In genomic region chr5:33595303-33595702, GRCh38 we compare ENCODE assay signal across 1 cellular context.
TF ChIP-seq lines count a peak whose summit lies in the region.

No MANE protein-coding gene starts in this region.

TF ChIP-seq in GM23338, 12 proteins besides CTCF, POLR2A, EP300 and RAD21 (continued from another document):
- TF ChIP-seq, protein P1, sequence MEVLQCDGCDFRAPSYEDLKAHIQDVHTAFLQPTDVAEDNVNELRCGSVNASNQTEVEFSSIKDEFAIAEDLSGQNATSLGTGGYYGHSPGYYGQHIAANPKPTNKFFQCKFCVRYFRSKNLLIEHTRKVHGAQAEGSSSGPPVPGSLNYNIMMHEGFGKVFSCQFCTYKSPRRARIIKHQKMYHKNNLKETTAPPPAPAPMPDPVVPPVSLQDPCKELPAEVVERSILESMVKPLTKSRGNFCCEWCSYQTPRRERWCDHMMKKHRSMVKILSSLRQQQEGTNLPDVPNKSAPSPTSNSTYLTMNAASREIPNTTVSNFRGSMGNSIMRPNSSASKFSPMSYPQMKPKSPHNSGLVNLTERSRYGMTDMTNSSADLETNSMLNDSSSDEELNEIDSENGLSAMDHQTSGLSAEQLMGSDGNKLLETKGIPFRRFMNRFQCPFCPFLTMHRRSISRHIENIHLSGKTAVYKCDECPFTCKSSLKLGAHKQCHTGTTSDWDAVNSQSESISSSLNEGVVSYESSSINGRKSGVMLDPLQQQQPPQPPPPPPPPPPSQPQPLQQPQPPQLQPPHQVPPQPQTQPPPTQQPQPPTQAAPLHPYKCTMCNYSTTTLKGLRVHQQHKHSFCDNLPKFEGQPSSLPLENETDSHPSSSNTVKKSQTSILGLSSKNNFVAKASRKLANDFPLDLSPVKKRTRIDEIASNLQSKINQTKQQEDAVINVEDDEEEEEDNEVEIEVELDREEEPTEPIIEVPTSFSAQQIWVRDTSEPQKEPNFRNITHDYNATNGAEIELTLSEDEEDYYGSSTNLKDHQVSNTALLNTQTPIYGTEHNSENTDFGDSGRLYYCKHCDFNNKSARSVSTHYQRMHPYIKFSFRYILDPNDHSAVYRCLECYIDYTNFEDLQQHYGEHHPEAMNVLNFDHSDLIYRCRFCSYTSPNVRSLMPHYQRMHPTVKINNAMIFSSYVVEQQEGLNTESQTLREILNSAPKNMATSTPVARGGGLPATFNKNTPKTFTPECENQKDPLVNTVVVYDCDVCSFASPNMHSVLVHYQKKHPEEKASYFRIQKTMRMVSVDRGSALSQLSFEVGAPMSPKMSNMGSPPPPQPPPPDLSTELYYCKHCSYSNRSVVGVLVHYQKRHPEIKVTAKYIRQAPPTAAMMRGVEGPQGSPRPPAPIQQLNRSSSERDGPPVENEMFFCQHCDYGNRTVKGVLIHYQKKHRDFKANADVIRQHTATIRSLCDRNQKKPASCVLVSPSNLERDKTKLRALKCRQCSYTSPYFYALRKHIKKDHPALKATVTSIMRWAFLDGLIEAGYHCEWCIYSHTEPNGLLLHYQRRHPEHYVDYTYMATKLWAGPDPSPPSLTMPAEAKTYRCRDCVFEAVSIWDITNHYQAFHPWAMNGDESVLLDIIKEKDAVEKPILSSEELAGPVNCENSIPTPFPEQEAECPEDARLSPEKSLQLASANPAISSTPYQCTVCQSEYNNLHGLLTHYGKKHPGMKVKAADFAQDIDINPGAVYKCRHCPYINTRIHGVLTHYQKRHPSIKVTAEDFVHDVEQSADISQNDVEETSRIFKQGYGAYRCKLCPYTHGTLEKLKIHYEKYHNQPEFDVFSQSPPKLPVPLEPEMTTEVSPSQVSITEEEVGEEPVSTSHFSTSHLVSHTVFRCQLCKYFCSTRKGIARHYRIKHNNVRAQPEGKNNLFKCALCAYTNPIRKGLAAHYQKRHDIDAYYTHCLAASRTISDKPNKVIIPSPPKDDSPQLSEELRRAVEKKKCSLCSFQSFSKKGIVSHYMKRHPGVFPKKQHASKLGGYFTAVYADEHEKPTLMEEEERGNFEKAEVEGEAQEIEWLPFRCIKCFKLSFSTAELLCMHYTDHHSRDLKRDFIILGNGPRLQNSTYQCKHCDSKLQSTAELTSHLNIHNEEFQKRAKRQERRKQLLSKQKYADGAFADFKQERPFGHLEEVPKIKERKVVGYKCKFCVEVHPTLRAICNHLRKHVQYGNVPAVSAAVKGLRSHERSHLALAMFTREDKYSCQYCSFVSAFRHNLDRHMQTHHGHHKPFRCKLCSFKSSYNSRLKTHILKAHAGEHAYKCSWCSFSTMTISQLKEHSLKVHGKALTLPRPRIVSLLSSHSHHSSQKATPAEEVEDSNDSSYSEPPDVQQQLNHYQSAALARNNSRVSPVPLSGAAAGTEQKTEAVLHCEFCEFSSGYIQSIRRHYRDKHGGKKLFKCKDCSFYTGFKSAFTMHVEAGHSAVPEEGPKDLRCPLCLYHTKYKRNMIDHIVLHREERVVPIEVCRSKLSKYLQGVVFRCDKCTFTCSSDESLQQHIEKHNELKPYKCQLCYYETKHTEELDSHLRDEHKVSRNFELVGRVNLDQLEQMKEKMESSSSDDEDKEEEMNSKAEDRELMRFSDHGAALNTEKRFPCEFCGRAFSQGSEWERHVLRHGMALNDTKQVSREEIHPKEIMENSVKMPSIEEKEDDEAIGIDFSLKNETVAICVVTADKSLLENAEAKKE (CRISPR knock-in tag; IDR thresholded peaks at IDR 0.05) = no peak
- TF ChIP-seq ETS1 (IDR thresholded peaks at IDR 0.05) = no peak
